ENCODE assay signal across 19 cellular contexts in genomic region chr16:11699234-11699894, GRCh38. TPM values are rescaled to one million over a fixed set of nuclear protein-coding genes. Genes with fewer than 3 reads are reported as not detected.
DNase-seq lines count a peak whose midpoint lies in the region; TF ChIP-seq lines count a peak whose summit lies in the region.
"Had no signal": no experiment of that assay in that cellular context is flagged by ENCODE, and none has a peak within 500 bp of the region (broad histone marks: within the 10 kb centered on the region; RNA-seq: fewer than 3 reads in every experiment).

No MANE protein-coding gene starts in this region.

- no peaks in the 10 kb centered on the region for H3K9me3 Mint-ChIP-seq in activated CD4-positive, alpha-beta memory T cell treated with anti-CD3 and anti-CD28 coated beads for 36 hours
- H3K9me3 Mint-ChIP-seq in activated CD4-positive, alpha-beta memory T cell treated with anti-CD3 and anti-CD28 coated beads, Interleukin-2, amount 10 ng/mL, durations not matched to agents 7 days and 5 days = no peaks in the 10 kb centered on the region
- no peaks in the 10 kb centered on the region for H3K9me3 Mint-ChIP-seq in CD14-positive monocyte
- no peaks in the 10 kb centered on the region for H3K9me3 Mint-ChIP-seq in brain
- H3K9me3 Mint-ChIP-seq: dendritic cell treated with granulocyte-macrophage colony-stimulating factor and Interleukin-4, amounts not matched to agents 40 ng/mL and 50 ng/mL, for 4 days; immature natural killer cell had no signal

- peaks cover 48% of the 10 kb centered on the region for H3K36me3 Mint-ChIP-seq in activated CD4-positive, alpha-beta memory T cell treated with anti-CD3 and anti-CD28 coated beads for 36 hours
- peaks cover 70% of the 10 kb centered on the region for H3K36me3 Mint-ChIP-seq in activated CD4-positive, alpha-beta memory T cell treated with anti-CD3 and anti-CD28 coated beads, Interleukin-2, amount 10 ng/mL, durations not matched to agents 7 days and 5 days (ENCODE audit: low read depth)
- H3K36me3 Mint-ChIP-seq in CD14-positive monocyte = peaks cover 77 to 81% of the 10 kb centered on the region in 2 donors
- peaks cover 70% of the 10 kb centered on the region for H3K36me3 Mint-ChIP-seq in brain

- H2BK5ac ChIP-seq in neuronal stem cell (ENCODE audit: low read length) = peak overlapping the region; percentile 11

- no peak overlapping the region for H4K91ac ChIP-seq in neuronal stem cell (ENCODE audit: low read depth, low read length, poor library complexity)

- H2BK15ac ChIP-seq in neuronal stem cell (ENCODE audit: low read length) = no peak overlapping the region

- CTCF ChIA-PET in activated CD4-positive, alpha-beta memory T cell treated with anti-CD3 and anti-CD28 coated beads for 36 hours (lab: Charles Lee) = interaction anchor here (0.9 to 1.0 kb wide), 2 partner anchors 15 to 16 kb away, joined by 3 to 4 read pairs; no protein-coding TSS in a partner anchor
- CTCF ChIA-PET in activated CD4-positive, alpha-beta memory T cell treated with anti-CD3 and anti-CD28 coated beads, Interleukin-2, amount 10 ng/mL, durations not matched to agents 7 days and 5 days (lab: Charles Lee) = interaction anchor here (1.1 to 1.5 kb wide), 2 partner anchors 19 to 98 kb away, joined by 3 read pairs; no protein-coding TSS in a partner anchor

- H3K23ac ChIP-seq in neuronal stem cell (ENCODE audit: low read depth, low read length, poor library complexity) = no peak overlapping the region

- H3K27ac ChIP-seq in neuronal stem cell (replicated peaks; ENCODE audit: low read length) = no peak overlapping the region
- H3K27ac ChIP-seq: BLaER1, suprapubic skin, uterus had no signal

- H3K4me3 Mint-ChIP-seq in activated CD4-positive, alpha-beta memory T cell treated with anti-CD3 and anti-CD28 coated beads for 36 hours = no peak overlapping the region
- no peak overlapping the region for H3K4me3 Mint-ChIP-seq in activated CD4-positive, alpha-beta memory T cell treated with anti-CD3 and anti-CD28 coated beads, Interleukin-2, amount 10 ng/mL, durations not matched to agents 7 days and 5 days
- H3K4me3 Mint-ChIP-seq in CD14-positive monocyte = no peak overlapping the region
- H3K4me3 Mint-ChIP-seq in brain = no peak overlapping the region
- H3K4me3 Mint-ChIP-seq: dendritic cell treated with granulocyte-macrophage colony-stimulating factor and Interleukin-4, amounts not matched to agents 40 ng/mL and 50 ng/mL, for 4 days had no signal

- WGBS in neuronal stem cell (ENCODE audit: extremely low coverage in 2 of 2, insufficient read length in 2 of 2, insufficient replicate concordance in 1 of 2), 2 donors = 100% methylated on average over 1 of the region's 10 CpGs; no CpG with 5 or more reads in 1 of the 2 donors

- no peaks in the 10 kb centered on the region for H3K9me3 ChIP-seq in neuronal stem cell (replicated peaks in 1 of 2; ENCODE audit: control insufficient read depth in 2 of 2, insufficient read depth in 1 of 2, low read depth in 1 of 2, low read length in 2 of 2)
- H3K9me3 ChIP-seq: BLaER1, suprapubic skin, uterus had no signal

- peaks cover 54% of the 10 kb centered on the region for H3K4me1 Mint-ChIP-seq in activated CD4-positive, alpha-beta memory T cell treated with anti-CD3 and anti-CD28 coated beads for 36 hours (ENCODE audit: low read depth)
- peaks cover 57% of the 10 kb centered on the region for H3K4me1 Mint-ChIP-seq in activated CD4-positive, alpha-beta memory T cell treated with anti-CD3 and anti-CD28 coated beads, Interleukin-2, amount 10 ng/mL, durations not matched to agents 7 days and 5 days
- H3K4me1 Mint-ChIP-seq in CD14-positive monocyte (peaks cover 30% of the 10 kb centered on the region), brain (peaks cover 5% of the 10 kb centered on the region)

- DNase-seq in activated CD4-positive, alpha-beta memory T cell treated with anti-CD3 and anti-CD28 coated beads for 36 hours = no peak
- DNase-seq in activated CD4-positive, alpha-beta memory T cell treated with anti-CD3 and anti-CD28 coated beads, Interleukin-2, amount 10 ng/mL, durations not matched to agents 7 days and 5 days = no peak
- DNase-seq in CD14-positive monocyte (ENCODE audit: low spot score) (no peak), neuronal stem cell (ENCODE audit: low spot score) (no peak), NK-92 (lab: John Stamatoyannopoulos, UW; ENCODE audit: unreplicated experiment) (no peak), foreskin melanocyte (no peak), middle frontal gyrus (ENCODE audit: extremely low spot score, low spot score) (no peak)
- DNase-seq: activated CD4-positive, alpha-beta T cell treated with anti-CD3 and anti-CD28 coated beads, Interleukin-2, amount 50 U/mL, for 1 hour; DMS 273 treated with DMSO at 0.1 percent for 48 hours; HCEC 1CT; immature natural killer cell; NCI-H524; occipital lobe; right cardiac atrium; uterus had no signal

- no peaks in the 10 kb centered on the region for H3K27me3 Mint-ChIP-seq in activated CD4-positive, alpha-beta memory T cell treated with anti-CD3 and anti-CD28 coated beads for 36 hours
- H3K27me3 Mint-ChIP-seq in activated CD4-positive, alpha-beta memory T cell treated with anti-CD3 and anti-CD28 coated beads, Interleukin-2, amount 10 ng/mL, durations not matched to agents 7 days and 5 days = no peaks in the 10 kb centered on the region
- peaks cover 0 to under 1% (median 0%) of the 10 kb centered on the region in 3 donors for H3K27me3 Mint-ChIP-seq in CD14-positive monocyte (ENCODE audit: low read depth in 3 of 3)
- no peaks in the 10 kb centered on the region for H3K27me3 Mint-ChIP-seq in brain
- H3K27me3 Mint-ChIP-seq: dendritic cell treated with granulocyte-macrophage colony-stimulating factor and Interleukin-4, amounts not matched to agents 40 ng/mL and 50 ng/mL, for 4 days had no signal

- H3K18ac ChIP-seq in neuronal stem cell (ENCODE audit: low read length) = no peak overlapping the region

- H3K14ac ChIP-seq in neuronal stem cell (ENCODE audit: low read length) = no peak overlapping the region

- H3K27ac Mint-ChIP-seq in activated CD4-positive, alpha-beta memory T cell treated with anti-CD3 and anti-CD28 coated beads for 36 hours = peak overlapping the region; percentile 30
- no peak overlapping the region for H3K27ac Mint-ChIP-seq in activated CD4-positive, alpha-beta memory T cell treated with anti-CD3 and anti-CD28 coated beads, Interleukin-2, amount 10 ng/mL, durations not matched to agents 7 days and 5 days
- H3K27ac Mint-ChIP-seq in CD14-positive monocyte = peak overlapping the region; percentile 42 to 92 (median 77)
- peak overlapping the region in 3 of 5 experiments; percentile 8 to 18 (median 12) for H3K27ac Mint-ChIP-seq in brain
- H3K27ac Mint-ChIP-seq: dendritic cell treated with granulocyte-macrophage colony-stimulating factor and Interleukin-4, amounts not matched to agents 40 ng/mL and 50 ng/mL, for 4 days had no signal

- no peak overlapping the region for H2AFZ ChIP-seq in neuronal stem cell (ENCODE audit: low read length)

- no peak overlapping the region for H3K9ac ChIP-seq in neuronal stem cell (ENCODE audit: low read depth, low read length, poor library complexity)
- H3K9ac ChIP-seq: BLaER1 had no signal

- no peak for TF ChIP-seq CTCF in CD14-positive monocyte (IDR thresholded peaks at IDR 0.05)
- TF ChIP-seq CTCF in brain (conservative IDR thresholded peaks at IDR 0.05) = no peak

- no peak overlapping the region for H2BK12ac ChIP-seq in neuronal stem cell (ENCODE audit: low read length)

- no peak overlapping the region for H3K4ac ChIP-seq in neuronal stem cell (ENCODE audit: low read length)

- POLR2A ChIA-PET in activated CD4-positive, alpha-beta memory T cell treated with anti-CD3 and anti-CD28 coated beads for 36 hours (lab: Charles Lee) = interaction anchor here (1.6 kb wide), 1 partner anchor 92 kb away, joined by 4 read pairs; no protein-coding TSS in a partner anchor
- POLR2A ChIA-PET in activated CD4-positive, alpha-beta memory T cell treated with anti-CD3 and anti-CD28 coated beads, Interleukin-2, amount 10 ng/mL, durations not matched to agents 7 days and 5 days (lab: Charles Lee) = no interaction called here

- H3K4me2 ChIP-seq in neuronal stem cell (ENCODE audit: insufficient read depth, low read length, poor library complexity, severe bottlenecking) = no peak overlapping the region
- H3K4me2 ChIP-seq: BLaER1 had no signal

- H3K4me3 ChIP-seq in neuronal stem cell (ENCODE audit: low read length in 2 of 2) = no peak overlapping the region
- H3K4me3 ChIP-seq: BLaER1, suprapubic skin, uterus had no signal

- H3K79me1 ChIP-seq in neuronal stem cell (ENCODE audit: low read depth, low read length) = peaks cover 3% of the 10 kb centered on the region

- H3K36me3 ChIP-seq in neuronal stem cell (replicated peaks in 1 of 2; ENCODE audit: control insufficient read depth in 2 of 2, insufficient read depth in 2 of 2, low read length in 2 of 2) = peaks cover 18 to 69% of the 10 kb centered on the region in 2 donors
- H3K36me3 ChIP-seq: uterus had no signal

- H2BK120ac ChIP-seq in neuronal stem cell (ENCODE audit: low read depth, low read length) = no peak overlapping the region

- no peaks in the 10 kb centered on the region for H3K27me3 ChIP-seq in neuronal stem cell (ENCODE audit: control insufficient read depth in 3 of 3, insufficient read depth in 3 of 3, low read depth in 1 of 3, low read length in 3 of 3)
- H3K27me3 ChIP-seq: BLaER1, suprapubic skin, uterus had no signal

- intact Hi-C loops in activated CD4-positive, alpha-beta memory T cell treated with anti-CD3 and anti-CD28 coated beads for 36 hours (cut with micrococcal nuclease) = loop anchor here (5.0 kb wide), 1 partner anchor 113 kb away; no protein-coding TSS in a partner anchor
- intact Hi-C loops in CD14-positive monocyte (cut with micrococcal nuclease) = no loop called here

- no peak overlapping the region for H2AK5ac ChIP-seq in neuronal stem cell (ENCODE audit: low read depth, low read length)

- H3K4me1 ChIP-seq in neuronal stem cell (ENCODE audit: control insufficient read depth in 2 of 2, insufficient read depth in 1 of 2, low read depth in 1 of 2, low read length in 2 of 2) = peaks cover 0 to 3% of the 10 kb centered on the region in 2 donors
- H3K4me1 ChIP-seq: uterus had no signal

- H4K8ac ChIP-seq in neuronal stem cell (ENCODE audit: low read depth, low read length) = no peak overlapping the region

RNA-seq across cellular contexts. Expression of gene SNN, which starts 31.1 kb away (rescaled TPM):
- total RNA-seq in activated CD4-positive, alpha-beta memory T cell treated with anti-CD3 and anti-CD28 coated beads for 36 hours = 1 to 10 TPM; 9.1 TPM
- total RNA-seq in activated CD4-positive, alpha-beta memory T cell treated with anti-CD3 and anti-CD28 coated beads, Interleukin-2, amount 10 ng/mL, durations not matched to agents 7 days and 5 days = 1 to 10 TPM; 6.2 to 7.3 TPM
- polyA plus RNA-seq in CD14-positive monocyte (100 to 1,000 TPM in 1 of 2 donors, 10 to 100 TPM in 1; 91.7 to 111 TPM), brain (ENCODE audit: insufficient read depth, low read depth, low replicate concordance) (97.4 TPM)
- polyA plus RNA-seq in neuronal stem cell (2013, experiment 1 of 2) = 84.2 TPM
- polyA plus RNA-seq in neuronal stem cell (2013, experiment 2 of 2) = 83.6 TPM

RNA-seq across cellular contexts. Expression of gene TXNDC11, which starts 43.3 kb away (rescaled TPM):
- 10 to 100 TPM; 28.4 to 29.9 TPM for total RNA-seq in activated CD4-positive, alpha-beta memory T cell treated with anti-CD3 and anti-CD28 coated beads for 36 hours
- total RNA-seq in activated CD4-positive, alpha-beta memory T cell treated with anti-CD3 and anti-CD28 coated beads, Interleukin-2, amount 10 ng/mL, durations not matched to agents 7 days and 5 days = 10 to 100 TPM; 45.3 to 46.6 TPM
- polyA plus RNA-seq in CD14-positive monocyte (10 to 100 TPM; 32.9 to 40.6 TPM), brain (ENCODE audit: insufficient read depth, low read depth, low replicate concordance) (19.8 TPM)
- polyA plus RNA-seq in neuronal stem cell (2013, experiment 1 of 2) = 11.9 TPM
- 12.0 TPM for polyA plus RNA-seq in neuronal stem cell (2013, experiment 2 of 2)
